ENCODE assay signal across 13 cellular contexts in genomic region chr15:81313686-81314085, GRCh38. TPM values are rescaled to one million over a fixed set of nuclear protein-coding genes. Genes with fewer than 3 reads are reported as not detected.
A peak's percentile ranks its signal among the peaks of the same experiment; 100 is the strongest.
DNase-seq lines count a peak whose midpoint lies in the region; ATAC-seq, FAIRE-seq and TF ChIP-seq lines count a peak whose summit lies in the region.
"Had no signal": no experiment of that assay in that cellular context is flagged by ENCODE, and none has a peak within 500 bp of the region (broad histone marks: within the 10 kb centered on the region; RNA-seq: fewer than 3 reads in every experiment).

No MANE protein-coding gene starts in this region.

- TF ChIP-seq CTCF in bronchial epithelial cell (IDR thresholded peaks at IDR 0.05; ENCODE audit: insufficient read depth, low read length, severe bottlenecking) (no peak), uterus (IDR thresholded peaks at IDR 0.05) (no peak)

- H3K4me3 Mint-ChIP-seq in activated naive CD4-positive, alpha-beta T cell treated with anti-CD3 and anti-CD28 coated beads, Interleukin-2, amount 50 U/mL, for 24 hours: no peak overlapping the region
- H3K4me3 Mint-ChIP-seq in naive thymus-derived CD4-positive, alpha-beta T cell: peak overlapping the region in 1 of 10 donors; percentile 58
- H3K4me3 Mint-ChIP-seq: activated naive CD4-positive, alpha-beta T cell treated with anti-CD3 and anti-CD28 coated beads, Interleukin-2, amount 10 ng/mL, durations not matched to agents 7 days and 5 days had no signal

- peak overlapping the region; percentile 65 for H3K27ac ChIP-seq in naive thymus-derived CD4-positive, alpha-beta T cell (ENCODE audit: low read depth, low read length)
- peak overlapping the region; percentile 83 to 88 for H3K27ac ChIP-seq in uterus
- H3K27ac ChIP-seq: colonic mucosa had no signal

- no peak overlapping the region for H3K4me3 ChIP-seq in bronchial epithelial cell (ENCODE audit: low read depth, low read length)
- H3K4me3 ChIP-seq in naive thymus-derived CD4-positive, alpha-beta T cell (ENCODE audit: low read length): no peak overlapping the region
- H3K4me3 ChIP-seq in uterus: no peak overlapping the region
- H3K4me3 ChIP-seq: colonic mucosa had no signal

- DNase-seq in activated naive CD4-positive, alpha-beta T cell (lab: John Stamatoyannopoulos, UW): no peak
- DNase-seq in bronchial epithelial cell (ENCODE audit: low read depth) (peak; percentile 80), uterus (no peak), T-helper 2 cell (no peak)
- no peak for DNase-seq in naive thymus-derived CD4-positive, alpha-beta T cell
- DNase-seq: activated CD4-positive, alpha-beta T cell treated with anti-CD3 and anti-CD28 coated beads, Interleukin-2, amount 50 U/mL, for 48 hours; activated naive CD4-positive, alpha-beta T cell treated with anti-CD3 and anti-CD28 coated beads, Interleukin-2, amount 10 ng/mL, durations not matched to agents 7 days and 5 days; DMS 273 treated with DMSO at 0.1 percent for 48 hours; NCI-H1105 had no signal

- no peak for TF ChIP-seq POLR2A in uterus (IDR thresholded peaks at IDR 0.05)

- peak overlapping the region; percentile 98 for H3K27ac Mint-ChIP-seq in activated naive CD4-positive, alpha-beta T cell treated with anti-CD3 and anti-CD28 coated beads, Interleukin-2, amount 50 U/mL, for 24 hours
- H3K27ac Mint-ChIP-seq in naive thymus-derived CD4-positive, alpha-beta T cell: peak overlapping the region in 7 of 9 donors; percentile 74 to 97 (median 89)

- H3K27me3 ChIP-seq in bronchial epithelial cell (ENCODE audit: control insufficient read depth, insufficient read depth, low read length) (no peaks in the 10 kb centered on the region), uterus (no peaks in the 10 kb centered on the region)
- H3K27me3 ChIP-seq in naive thymus-derived CD4-positive, alpha-beta T cell (ENCODE audit: control insufficient read depth in 2 of 2, insufficient read depth in 2 of 2, low read length in 2 of 2): no peaks in the 10 kb centered on the region
- H3K27me3 ChIP-seq: colonic mucosa had no signal

- peaks cover 28% of the 10 kb centered on the region for H3K36me3 Mint-ChIP-seq in activated naive CD4-positive, alpha-beta T cell treated with anti-CD3 and anti-CD28 coated beads, Interleukin-2, amount 50 U/mL, for 24 hours
- peaks cover 25 to 79% (median 53%) of the 10 kb centered on the region in 5 donors for H3K36me3 Mint-ChIP-seq in naive thymus-derived CD4-positive, alpha-beta T cell

- H3K4me1 ChIP-seq in naive thymus-derived CD4-positive, alpha-beta T cell (ENCODE audit: control insufficient read depth in 2 of 2, insufficient read depth in 2 of 2, low read length in 2 of 2): peaks cover 18 to 55% of the 10 kb centered on the region in 2 donors
- H3K4me1 ChIP-seq in uterus: peaks cover 7 to 10% of the 10 kb centered on the region in 2 donors
- H3K4me1 ChIP-seq: colonic mucosa had no signal

- H3K4me1 Mint-ChIP-seq in activated naive CD4-positive, alpha-beta T cell treated with anti-CD3 and anti-CD28 coated beads, Interleukin-2, amount 50 U/mL, for 24 hours: peaks cover 81% of the 10 kb centered on the region
- peaks cover 56 to 99% (median 93%) of the 10 kb centered on the region in 7 donors for H3K4me1 Mint-ChIP-seq in naive thymus-derived CD4-positive, alpha-beta T cell

- CTCF ChIA-PET in naive thymus-derived CD4-positive, alpha-beta T cell (lab: Charles Lee): interaction anchor here (1.5 kb wide), 1 partner anchor 47 kb away, joined by 3 read pairs; no protein-coding TSS in a partner anchor

- no peak for ATAC-seq in naive thymus-derived CD4-positive, alpha-beta T cell
- ATAC-seq in HG03457 (IDR thresholded peaks at IDR 0.05; ENCODE audit: unreplicated experiment): no peak
- no peak for ATAC-seq in GM18861 (IDR thresholded peaks at IDR 0.05; ENCODE audit: unreplicated experiment)

- H3K36me3 ChIP-seq in bronchial epithelial cell (ENCODE audit: control insufficient read depth, insufficient read depth, low read length) (peaks cover 28% of the 10 kb centered on the region), uterus (no peaks in the 10 kb centered on the region)
- H3K36me3 ChIP-seq in naive thymus-derived CD4-positive, alpha-beta T cell (ENCODE audit: control insufficient read depth in 2 of 3, insufficient read depth in 3 of 3, low read length in 3 of 3): peaks cover 2 to 63% (median 13%) of the 10 kb centered on the region in 3 experiments

- POLR2A ChIA-PET in naive thymus-derived CD4-positive, alpha-beta T cell (lab: Charles Lee): interaction anchor here (0.8 to 7.8 kb wide), 8 partner anchors 9 to 44 kb away, joined by 3 to 149 read pairs (median 4); partner anchors contain the start of gene STARD5

- FAIRE-seq in bronchial epithelial cell (lab: Jason Lieb, UNC): no peak

- intact Hi-C loops in naive thymus-derived CD4-positive, alpha-beta T cell (cut with micrococcal nuclease): no loop called here
- intact Hi-C loops in uterus (cut with DNase I; ENCODE audit: low total_unique reads): no loop called here

- no peaks in the 10 kb centered on the region for H3K9me3 Mint-ChIP-seq in activated naive CD4-positive, alpha-beta T cell treated with anti-CD3 and anti-CD28 coated beads, Interleukin-2, amount 50 U/mL, for 24 hours
- H3K9me3 Mint-ChIP-seq in naive thymus-derived CD4-positive, alpha-beta T cell: peaks cover 0 to 2% (median 0%) of the 10 kb centered on the region in 11 donors
- H3K9me3 Mint-ChIP-seq: activated naive CD4-positive, alpha-beta T cell treated with anti-CD3 and anti-CD28 coated beads, Interleukin-2, amount 10 ng/mL, durations not matched to agents 7 days and 5 days had no signal

- H3K9me3 ChIP-seq in naive thymus-derived CD4-positive, alpha-beta T cell (ENCODE audit: control insufficient read depth in 2 of 3, low read length in 3 of 3): no peaks in the 10 kb centered on the region
- H3K9me3 ChIP-seq in uterus: no peaks in the 10 kb centered on the region
- H3K9me3 ChIP-seq: colonic mucosa had no signal

- no peaks in the 10 kb centered on the region for H3K27me3 Mint-ChIP-seq in activated naive CD4-positive, alpha-beta T cell treated with anti-CD3 and anti-CD28 coated beads, Interleukin-2, amount 50 U/mL, for 24 hours
- H3K27me3 Mint-ChIP-seq in naive thymus-derived CD4-positive, alpha-beta T cell: no peaks in the 10 kb centered on the region
- H3K27me3 Mint-ChIP-seq: activated naive CD4-positive, alpha-beta T cell treated with anti-CD3 and anti-CD28 coated beads, Interleukin-2, amount 10 ng/mL, durations not matched to agents 7 days and 5 days had no signal

RNA-seq across cellular contexts. Expression of gene STARD5, which starts 10.3 kb away (rescaled TPM):
- 5.0 and 5.9 TPM in 2 replicates for total RNA-seq in bronchial epithelial cell
- total RNA-seq in naive thymus-derived CD4-positive, alpha-beta T cell: 10 to 100 TPM in 3 of 5 experiments, 1 to 10 TPM in 2; 5.0 to 11.7 (median 10.1) TPM
- 10 to 100 TPM in 1 of 2 donors, 1 to 10 TPM in 1; 5.2 to 13.5 TPM for polyA plus RNA-seq in naive thymus-derived CD4-positive, alpha-beta T cell
- total RNA-seq in uterus: 10 to 100 TPM in 3 of 4 donors, 1 to 10 TPM in 1; 8.5 to 20.6 (median 19.7) TPM
